ENCODE assay signal across 2 cellular contexts in the genomic region with DNA sequence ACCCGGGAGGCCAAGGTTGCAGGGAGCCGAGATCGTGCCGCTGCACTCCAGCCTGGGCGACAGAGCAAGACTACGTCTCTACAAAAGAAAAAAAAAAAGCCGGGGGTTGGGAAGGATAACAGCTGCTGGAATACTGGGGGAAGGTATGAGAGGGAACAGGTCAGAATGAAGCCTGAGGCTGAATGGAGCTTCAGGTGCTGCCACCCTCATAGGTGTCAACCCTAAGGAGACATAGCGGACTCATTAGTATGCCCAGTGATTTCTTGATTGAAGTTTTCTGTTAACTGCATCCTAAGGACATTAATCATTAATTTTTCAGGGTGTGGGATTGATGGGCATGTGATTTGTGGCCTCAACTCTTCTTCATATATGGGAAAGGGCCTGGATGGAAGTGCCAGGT.
TF ChIP-seq lines count a peak whose summit lies in the region.

No MANE protein-coding gene starts in this region.

TF ChIP-seq in WTC11, 78 proteins besides CTCF, POLR2A, EP300 and RAD21 (continued from another document):
- TF ChIP-seq, protein P1, sequence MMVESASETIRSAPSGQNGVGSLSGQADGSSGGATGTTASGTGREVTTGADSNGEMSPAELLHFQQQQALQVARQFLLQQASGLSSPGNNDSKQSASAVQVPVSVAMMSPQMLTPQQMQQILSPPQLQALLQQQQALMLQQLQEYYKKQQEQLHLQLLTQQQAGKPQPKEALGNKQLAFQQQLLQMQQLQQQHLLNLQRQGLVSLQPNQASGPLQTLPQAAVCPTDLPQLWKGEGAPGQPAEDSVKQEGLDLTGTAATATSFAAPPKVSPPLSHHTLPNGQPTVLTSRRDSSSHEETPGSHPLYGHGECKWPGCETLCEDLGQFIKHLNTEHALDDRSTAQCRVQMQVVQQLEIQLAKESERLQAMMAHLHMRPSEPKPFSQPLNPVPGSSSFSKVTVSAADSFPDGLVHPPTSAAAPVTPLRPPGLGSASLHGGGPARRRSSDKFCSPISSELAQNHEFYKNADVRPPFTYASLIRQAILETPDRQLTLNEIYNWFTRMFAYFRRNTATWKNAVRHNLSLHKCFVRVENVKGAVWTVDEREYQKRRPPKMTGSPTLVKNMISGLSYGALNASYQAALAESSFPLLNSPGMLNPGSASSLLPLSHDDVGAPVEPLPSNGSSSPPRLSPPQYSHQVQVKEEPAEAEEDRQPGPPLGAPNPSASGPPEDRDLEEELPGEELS (CRISPR knock-in tag; IDR thresholded peaks at IDR 0.05), result no peak
- TF ChIP-seq NR3C1 (CRISPR knock-in tag; conservative IDR thresholded peaks at IDR 0.05; ENCODE audit: low read depth), result no peak
- TF ChIP-seq, protein P2, sequence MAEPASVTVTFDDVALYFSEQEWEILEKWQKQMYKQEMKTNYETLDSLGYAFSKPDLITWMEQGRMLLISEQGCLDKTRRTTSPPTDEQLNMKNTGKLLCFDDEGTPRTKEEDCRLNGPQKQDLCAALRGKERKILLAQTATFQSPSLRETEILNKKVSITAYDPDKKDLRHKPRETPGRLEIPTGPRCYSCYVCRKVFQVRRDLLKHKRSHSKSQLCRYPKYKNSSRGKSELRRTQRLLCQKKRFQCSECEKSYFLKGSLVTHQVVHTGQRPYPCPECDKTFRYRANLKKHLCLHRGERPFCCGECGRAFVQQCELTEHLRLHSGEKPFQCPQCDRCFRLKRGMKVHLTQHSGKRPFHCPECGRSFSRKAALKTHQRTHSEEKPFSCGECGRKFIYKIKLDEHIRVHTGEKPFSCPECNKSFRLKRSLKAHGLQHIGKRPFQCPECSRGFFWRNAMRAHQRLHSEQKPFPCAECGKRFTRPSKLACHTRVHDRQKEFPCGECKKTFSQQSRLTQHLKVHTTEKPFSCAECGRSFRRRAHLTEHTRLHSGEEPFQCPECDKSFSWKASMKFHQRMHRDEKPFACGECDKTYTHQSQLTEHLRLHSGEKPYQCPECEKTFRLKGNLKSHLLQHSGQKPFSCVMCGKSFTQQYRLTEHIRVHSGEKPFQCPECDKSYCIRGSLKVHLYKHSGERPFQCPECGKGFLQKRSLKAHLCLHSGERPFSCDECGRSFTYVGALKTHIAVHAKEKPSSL (CRISPR knock-in tag; conservative IDR thresholded peaks at IDR 0.05), result no peak

TF ChIP-seq in HepG2, 621 proteins besides CTCF, POLR2A, EP300 and RAD21 (continued from another document):
- TF ChIP-seq, protein P3, sequence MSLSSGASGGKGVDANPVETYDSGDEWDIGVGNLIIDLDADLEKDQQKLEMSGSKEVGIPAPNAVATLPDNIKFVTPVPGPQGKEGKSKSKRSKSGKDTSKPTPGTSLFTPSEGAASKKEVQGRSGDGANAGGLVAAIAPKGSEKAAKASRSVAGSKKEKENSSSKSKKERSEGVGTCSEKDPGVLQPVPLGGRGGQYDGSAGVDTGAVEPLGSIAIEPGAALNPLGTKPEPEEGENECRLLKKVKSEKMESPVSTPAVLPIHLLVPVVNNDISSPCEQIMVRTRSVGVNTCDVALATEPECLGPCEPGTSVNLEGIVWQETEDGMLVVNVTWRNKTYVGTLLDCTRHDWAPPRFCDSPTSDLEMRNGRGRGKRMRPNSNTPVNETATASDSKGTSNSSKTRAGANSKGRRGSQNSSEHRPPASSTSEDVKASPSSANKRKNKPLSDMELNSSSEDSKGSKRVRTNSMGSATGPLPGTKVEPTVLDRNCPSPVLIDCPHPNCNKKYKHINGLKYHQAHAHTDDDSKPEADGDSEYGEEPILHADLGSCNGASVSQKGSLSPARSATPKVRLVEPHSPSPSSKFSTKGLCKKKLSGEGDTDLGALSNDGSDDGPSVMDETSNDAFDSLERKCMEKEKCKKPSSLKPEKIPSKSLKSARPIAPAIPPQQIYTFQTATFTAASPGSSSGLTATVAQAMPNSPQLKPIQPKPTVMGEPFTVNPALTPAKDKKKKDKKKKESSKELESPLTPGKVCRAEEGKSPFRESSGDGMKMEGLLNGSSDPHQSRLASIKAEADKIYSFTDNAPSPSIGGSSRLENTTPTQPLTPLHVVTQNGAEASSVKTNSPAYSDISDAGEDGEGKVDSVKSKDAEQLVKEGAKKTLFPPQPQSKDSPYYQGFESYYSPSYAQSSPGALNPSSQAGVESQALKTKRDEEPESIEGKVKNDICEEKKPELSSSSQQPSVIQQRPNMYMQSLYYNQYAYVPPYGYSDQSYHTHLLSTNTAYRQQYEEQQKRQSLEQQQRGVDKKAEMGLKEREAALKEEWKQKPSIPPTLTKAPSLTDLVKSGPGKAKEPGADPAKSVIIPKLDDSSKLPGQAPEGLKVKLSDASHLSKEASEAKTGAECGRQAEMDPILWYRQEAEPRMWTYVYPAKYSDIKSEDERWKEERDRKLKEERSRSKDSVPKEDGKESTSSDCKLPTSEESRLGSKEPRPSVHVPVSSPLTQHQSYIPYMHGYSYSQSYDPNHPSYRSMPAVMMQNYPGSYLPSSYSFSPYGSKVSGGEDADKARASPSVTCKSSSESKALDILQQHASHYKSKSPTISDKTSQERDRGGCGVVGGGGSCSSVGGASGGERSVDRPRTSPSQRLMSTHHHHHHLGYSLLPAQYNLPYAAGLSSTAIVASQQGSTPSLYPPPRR (CRISPR knock-in tag; IDR thresholded peaks at IDR 0.05; ENCODE audit: borderline replicate concordance), result no peak
- TF ChIP-seq GABPA (IDR thresholded peaks at IDR 0.05; ENCODE audit: low read depth, low read length), result no peak
- no peak for TF ChIP-seq GABPA (CRISPR knock-in tag; IDR thresholded peaks at IDR 0.05; ENCODE audit: low read depth)
